In genomic region chr5:177923189-177923588, GRCh38 we compare ENCODE assay signal across 7 cellular contexts.
DNase-seq lines count a peak whose midpoint lies in the region; ATAC-seq and TF ChIP-seq lines count a peak whose summit lies in the region.
"Not testable (repeated sequence)": the region's sequence is repeated elsewhere in the genome, so short reads cannot be mapped to it uniquely, and the experiment has no call there.

No MANE protein-coding gene starts in this region.

- CTCF ChIA-PET in CD8-positive, alpha-beta memory T cell (lab: Charles Lee); activated CD8-positive, alpha-beta T cell treated with anti-CD3 and anti-CD28 coated beads for 36 hours (lab: Charles Lee); naive thymus-derived CD4-positive, alpha-beta T cell (lab: Charles Lee): not testable (repeated sequence)

- peak; percentile 51 for ATAC-seq in GM18511 (IDR thresholded peaks at IDR 0.05; ENCODE audit: unreplicated experiment)
- ATAC-seq in activated CD8-positive, alpha-beta T cell treated with anti-CD3 and anti-CD28 coated beads for 36 hours, result peak; percentile 70
- peak; percentile 67 for ATAC-seq in activated naive CD8-positive, alpha-beta T cell treated with anti-CD3 and anti-CD28 coated beads, Interleukin-2, amount 10 ng/mL, durations not matched to agents 7 days and 5 days (ENCODE audit: low read depth)
- ATAC-seq in central memory CD8-positive, alpha-beta T cell (replicated peaks; ENCODE audit: extremely low read depth, poor library complexity, severe bottlenecking), result peak; percentile 72
- peak; percentile 37 for ATAC-seq in naive thymus-derived CD4-positive, alpha-beta T cell
- ATAC-seq in stimulated activated effector memory CD8-positive, alpha-beta T cell treated with anti-CD3 and anti-CD28 coated beads, Interleukin-12 subunit alpha, Interleukin-12 subunit beta, amount 100 ng/mL, for 72 hours, result peak; percentile 68

- H3K36me3 ChIP-seq in CD8-positive, alpha-beta memory T cell (ENCODE audit: insufficient read depth, low read length); naive thymus-derived CD4-positive, alpha-beta T cell (ENCODE audit: control insufficient read depth in 2 of 3, insufficient read depth in 3 of 3, low read length in 3 of 3): not testable (repeated sequence)

- not testable (repeated sequence) for H3K27ac ChIP-seq in CD8-positive, alpha-beta memory T cell (ENCODE audit: low read depth, low read length); naive thymus-derived CD4-positive, alpha-beta T cell (ENCODE audit: low read depth, low read length)

- H3K27ac Mint-ChIP-seq in CD8-positive, alpha-beta memory T cell, result peak overlapping the region in 6 of 8 donors; percentile 14 to 87 (median 60)
- peak overlapping the region; percentile 68 for H3K27ac Mint-ChIP-seq in activated CD8-positive, alpha-beta T cell treated with anti-CD3 and anti-CD28 coated beads for 36 hours
- H3K27ac Mint-ChIP-seq in activated naive CD8-positive, alpha-beta T cell treated with anti-CD3 and anti-CD28 coated beads, Interleukin-2, amount 10 ng/mL, durations not matched to agents 7 days and 5 days, result peak overlapping the region; percentile 71
- H3K27ac Mint-ChIP-seq in central memory CD8-positive, alpha-beta T cell (ENCODE audit: low read depth), result not testable (repeated sequence)
- H3K27ac Mint-ChIP-seq in naive thymus-derived CD4-positive, alpha-beta T cell, result peak overlapping the region in 1 of 9 donors; percentile 70
- H3K27ac Mint-ChIP-seq in stimulated activated effector memory CD8-positive, alpha-beta T cell treated with anti-CD3 and anti-CD28 coated beads, Interleukin-12 subunit alpha, Interleukin-12 subunit beta, amount 100 ng/mL, for 72 hours, result peak overlapping the region; percentile 37

- H3K4me3 ChIP-seq in CD8-positive, alpha-beta memory T cell (ENCODE audit: low read length); naive thymus-derived CD4-positive, alpha-beta T cell (ENCODE audit: low read length): not testable (repeated sequence)

- not testable (repeated sequence) for H3K36me3 Mint-ChIP-seq in CD8-positive, alpha-beta memory T cell; activated CD8-positive, alpha-beta T cell treated with anti-CD3 and anti-CD28 coated beads for 36 hours (ENCODE audit: low read depth); activated naive CD8-positive, alpha-beta T cell treated with anti-CD3 and anti-CD28 coated beads, Interleukin-2, amount 10 ng/mL, durations not matched to agents 7 days and 5 days; central memory CD8-positive, alpha-beta T cell (ENCODE audit: insufficient read depth); naive thymus-derived CD4-positive, alpha-beta T cell; stimulated activated effector memory CD8-positive, alpha-beta T cell treated with anti-CD3 and anti-CD28 coated beads, Interleukin-12 subunit alpha, Interleukin-12 subunit beta, amount 100 ng/mL, for 72 hours

- not testable (repeated sequence) for TF ChIP-seq CTCF in activated CD8-positive, alpha-beta T cell treated with anti-CD3 and anti-CD28 coated beads for 36 hours (IDR thresholded peaks at IDR 0.05)

- POLR2A ChIA-PET in CD8-positive, alpha-beta memory T cell (lab: Charles Lee); activated CD8-positive, alpha-beta T cell treated with anti-CD3 and anti-CD28 coated beads for 36 hours (lab: Charles Lee); activated naive CD8-positive, alpha-beta T cell treated with anti-CD3 and anti-CD28 coated beads, Interleukin-2, amount 10 ng/mL, durations not matched to agents 7 days and 5 days (lab: Charles Lee); naive thymus-derived CD4-positive, alpha-beta T cell (lab: Charles Lee): not testable (repeated sequence)

- not testable (repeated sequence) for H3K9me3 Mint-ChIP-seq in CD8-positive, alpha-beta memory T cell; activated CD8-positive, alpha-beta T cell treated with anti-CD3 and anti-CD28 coated beads for 36 hours; activated naive CD8-positive, alpha-beta T cell treated with anti-CD3 and anti-CD28 coated beads, Interleukin-2, amount 10 ng/mL, durations not matched to agents 7 days and 5 days; central memory CD8-positive, alpha-beta T cell; naive thymus-derived CD4-positive, alpha-beta T cell; stimulated activated effector memory CD8-positive, alpha-beta T cell treated with anti-CD3 and anti-CD28 coated beads, Interleukin-12 subunit alpha, Interleukin-12 subunit beta, amount 100 ng/mL, for 72 hours

- H3K4me1 ChIP-seq in CD8-positive, alpha-beta memory T cell (ENCODE audit: insufficient read depth, low read length); naive thymus-derived CD4-positive, alpha-beta T cell (ENCODE audit: control insufficient read depth in 2 of 2, insufficient read depth in 2 of 2, low read length in 2 of 2): not testable (repeated sequence)

- peak overlapping the region in 1 of 7 donors; percentile 30 for H3K4me3 Mint-ChIP-seq in CD8-positive, alpha-beta memory T cell
- H3K4me3 Mint-ChIP-seq in activated CD8-positive, alpha-beta T cell treated with anti-CD3 and anti-CD28 coated beads for 36 hours; activated naive CD8-positive, alpha-beta T cell treated with anti-CD3 and anti-CD28 coated beads, Interleukin-2, amount 10 ng/mL, durations not matched to agents 7 days and 5 days; central memory CD8-positive, alpha-beta T cell: not testable (repeated sequence)
- peak overlapping the region in 2 of 10 donors; percentile 18 to 48 for H3K4me3 Mint-ChIP-seq in naive thymus-derived CD4-positive, alpha-beta T cell
- H3K4me3 Mint-ChIP-seq in stimulated activated effector memory CD8-positive, alpha-beta T cell treated with anti-CD3 and anti-CD28 coated beads, Interleukin-12 subunit alpha, Interleukin-12 subunit beta, amount 100 ng/mL, for 72 hours, result peak overlapping the region; percentile 22

- H3K9me3 ChIP-seq in CD8-positive, alpha-beta memory T cell (ENCODE audit: low read length); naive thymus-derived CD4-positive, alpha-beta T cell (ENCODE audit: control insufficient read depth in 2 of 3, low read length in 3 of 3): not testable (repeated sequence)

- H3K27me3 Mint-ChIP-seq in CD8-positive, alpha-beta memory T cell; activated CD8-positive, alpha-beta T cell treated with anti-CD3 and anti-CD28 coated beads for 36 hours; activated naive CD8-positive, alpha-beta T cell treated with anti-CD3 and anti-CD28 coated beads, Interleukin-2, amount 10 ng/mL, durations not matched to agents 7 days and 5 days; central memory CD8-positive, alpha-beta T cell; naive thymus-derived CD4-positive, alpha-beta T cell: not testable (repeated sequence)

- DNase-seq in CD8-positive, alpha-beta memory T cell; activated naive CD8-positive, alpha-beta T cell treated with anti-CD3 and anti-CD28 coated beads, Interleukin-2, amount 10 ng/mL, durations not matched to agents 7 days and 5 days; central memory CD8-positive, alpha-beta T cell (ENCODE audit: low spot score in 2 of 2); naive thymus-derived CD4-positive, alpha-beta T cell; stimulated activated effector memory CD8-positive, alpha-beta T cell treated with anti-CD3 and anti-CD28 coated beads, Interleukin-12 subunit alpha, Interleukin-12 subunit beta, amount 100 ng/mL, for 72 hours (ENCODE audit: low spot score in 2 of 2): not testable (repeated sequence)
- DNase-seq in activated CD8-positive, alpha-beta T cell treated with anti-CD3 and anti-CD28 coated beads for 36 hours, result peak; percentile 31

- not testable (repeated sequence) for H3K4me1 Mint-ChIP-seq in CD8-positive, alpha-beta memory T cell; activated CD8-positive, alpha-beta T cell treated with anti-CD3 and anti-CD28 coated beads for 36 hours (ENCODE audit: low read depth); activated naive CD8-positive, alpha-beta T cell treated with anti-CD3 and anti-CD28 coated beads, Interleukin-2, amount 10 ng/mL, durations not matched to agents 7 days and 5 days; central memory CD8-positive, alpha-beta T cell; naive thymus-derived CD4-positive, alpha-beta T cell; stimulated activated effector memory CD8-positive, alpha-beta T cell treated with anti-CD3 and anti-CD28 coated beads, Interleukin-12 subunit alpha, Interleukin-12 subunit beta, amount 100 ng/mL, for 72 hours

- not testable (repeated sequence) for H3K27me3 ChIP-seq in CD8-positive, alpha-beta memory T cell (ENCODE audit: insufficient read depth, low read length, poor library complexity, severe bottlenecking); naive thymus-derived CD4-positive, alpha-beta T cell (ENCODE audit: control insufficient read depth in 2 of 2, insufficient read depth in 2 of 2, low read length in 2 of 2)

- intact Hi-C loops in activated CD8-positive, alpha-beta T cell treated with anti-CD3 and anti-CD28 coated beads for 36 hours (cut with micrococcal nuclease); naive thymus-derived CD4-positive, alpha-beta T cell (cut with micrococcal nuclease): not testable (repeated sequence)
